ENCODE assay signal across 8 cellular contexts in genomic region chr14:88385212-88386101, GRCh38. TPM values are rescaled to one million over a fixed set of nuclear protein-coding genes. Genes with fewer than 3 reads are reported as not detected.
DNase-seq lines count a peak whose midpoint lies in the region; ATAC-seq and TF ChIP-seq lines count a peak whose summit lies in the region.

TSS of gene SPATA7 (plus strand) at chr14:88385657. CDS start at chr14:88385819, 162 bp downstream.

- peak; percentile 70 to 74 (median 71) for DNase-seq in CD4-positive, alpha-beta memory T cell
- peak; percentile 97 for DNase-seq in NCI-H748 treated with DMSO at 0.1 percent for 48 hours (lab: John Stamatoyannopoulos, UW)
- peak; percentile 39 to 71 for DNase-seq in activated CD8-positive, alpha-beta memory T cell treated with anti-CD3 and anti-CD28 coated beads for 1 hour (ENCODE audit: extremely low read depth in 1 of 2, low read depth in 1 of 2)
- DNase-seq in effector CD8-positive, alpha-beta T cell (lab: John Stamatoyannopoulos, UW) = peak; percentile 60
- DNase-seq in lower lobe of right lung = peak; percentile 96
- DNase-seq in stimulated activated CD4-positive, alpha-beta T cell treated with anti-CD3 and anti-CD28 coated beads, TNF-alpha, amount 100 ng/mL, for 1 hour (ENCODE audit: low read depth in 3 of 3, low spot score in 1 of 3) = peak; percentile 30 to 68 (median 40)

- no peaks in the 10 kb centered on the region for H3K36me3 ChIP-seq in CD4-positive, alpha-beta memory T cell (ENCODE audit: insufficient read depth, low read length)
- H3K36me3 ChIP-seq in lower lobe of right lung = no peaks in the 10 kb centered on the region

- H3K27me3 ChIP-seq in CD4-positive, alpha-beta memory T cell (ENCODE audit: insufficient read depth, low read length) = no peaks in the 10 kb centered on the region
- H3K27me3 ChIP-seq in lower lobe of right lung (ENCODE audit: low read depth) = no peaks in the 10 kb centered on the region

- H3K4me3 ChIP-seq in CD4-positive, alpha-beta memory T cell (ENCODE audit: low read length in 2 of 2) = peak within 1 kb of the TSS; percentile 97 to 98
- H3K4me3 ChIP-seq in lower lobe of right lung = peak within 1 kb of the TSS; percentile 90

- peak within 1 kb of the TSS; percentile 72 for H3K27ac ChIP-seq in CD4-positive, alpha-beta memory T cell (ENCODE audit: low read depth, low read length)
- peak within 1 kb of the TSS; percentile 85 for H3K27ac ChIP-seq in lower lobe of right lung

- no peaks in the 10 kb centered on the region for H3K9me3 ChIP-seq in CD4-positive, alpha-beta memory T cell (ENCODE audit: control insufficient read depth in 1 of 2, low read length in 2 of 2)
- H3K9me3 ChIP-seq in lower lobe of right lung = no peaks in the 10 kb centered on the region

- ATAC-seq in GM19397 (IDR thresholded peaks at IDR 0.05; ENCODE audit: unreplicated experiment) = peak; percentile 100
- ATAC-seq in HG03565 (IDR thresholded peaks at IDR 0.05; ENCODE audit: unreplicated experiment) = peak; percentile 99
- ATAC-seq in lower lobe of right lung = peak; percentile 99 to 100

- peak within 1 kb of the TSS; percentile 75 to 96 (median 93) for H3K27ac Mint-ChIP-seq in CD4-positive, alpha-beta memory T cell

- peaks cover 10 to 23% (median 16%) of the 10 kb centered on the region in 4 donors for H3K4me1 Mint-ChIP-seq in CD4-positive, alpha-beta memory T cell

- CTCF ChIA-PET in CD4-positive, alpha-beta memory T cell (lab: Charles Lee; ENCODE audit: partially characterized antibody) = interaction anchor here (1.0 to 1.3 kb wide), 2 partner anchors 196 to 440 kb away, joined by 5 read pairs; no protein-coding TSS in a partner anchor

- H3K36me3 Mint-ChIP-seq in CD4-positive, alpha-beta memory T cell = peaks cover 0 to 9% of the 10 kb centered on the region in 2 donors

- peaks cover 0 to 2% (median 0%) of the 10 kb centered on the region in 8 donors for H3K9me3 Mint-ChIP-seq in CD4-positive, alpha-beta memory T cell

- intact Hi-C loops in CD4-positive, alpha-beta memory T cell (cut with micrococcal nuclease) = loop anchor here (10.0 kb wide), 1 partner anchor 441 kb away; no protein-coding TSS in a partner anchor
- intact Hi-C loops in lower lobe of right lung (cut with DNase I) = no loop called here

- no peak for TF ChIP-seq CTCF in lower lobe of right lung (IDR thresholded peaks at IDR 0.05)

- peaks cover 15% of the 10 kb centered on the region for H3K4me1 ChIP-seq in CD4-positive, alpha-beta memory T cell (ENCODE audit: insufficient read depth, low read length)
- H3K4me1 ChIP-seq in lower lobe of right lung = peaks cover 16% of the 10 kb centered on the region

- POLR2A ChIA-PET in CD4-positive, alpha-beta memory T cell (lab: Charles Lee; ENCODE audit: partially characterized antibody) = interaction anchor here (1.5 kb wide), 1 partner anchor 393 kb away, joined by 4 read pairs; the partner anchor contains the start of gene GALC

- no peaks in the 10 kb centered on the region for H3K27me3 Mint-ChIP-seq in CD4-positive, alpha-beta memory T cell

- peak within 1 kb of the TSS; percentile 95 to 97 (median 96) for H3K4me3 Mint-ChIP-seq in CD4-positive, alpha-beta memory T cell

RNA-seq across cellular contexts. Expression of gene SPATA7, which starts in this region (rescaled TPM):
- total RNA-seq in CD4-positive, alpha-beta memory T cell = 1 to 10 TPM; 3.4 to 3.7 TPM
- 1 to 10 TPM; 4.2 to 8.5 TPM for polyA plus RNA-seq in CD4-positive, alpha-beta memory T cell
- 12.4 TPM for total RNA-seq in lower lobe of right lung

Comparison
In these comparisons a context has a peak if more than half of its experiments do, and no peak if none do; other contexts are left out.
1. Peak in every context shown above with its lines: DNase-seq, ATAC-seq, H3K4me3 ChIP-seq and H3K27ac ChIP-seq.
2. DNase-seq: peak in every context shown above with its lines; median percentile 97 in NCI-H748 treated with DMSO at 0.1 percent for 48 hours; 96 in lower lobe of right lung; 71 in CD4-positive, alpha-beta memory T cell; 60 in effector CD8-positive, alpha-beta T cell; 55 in activated CD8-positive, alpha-beta memory T cell treated with anti-CD3 and anti-CD28 coated beads for 1 hour; 40 in stimulated activated CD4-positive, alpha-beta T cell treated with anti-CD3 and anti-CD28 coated beads, TNF-alpha, amount 100 ng/mL, for 1 hour.